8 cellular contexts compared by ENCODE assay signal in genomic region chr10:98309366-98310355, GRCh38. TPM values are rescaled to one million over a fixed set of nuclear protein-coding genes. Genes with fewer than 3 reads are reported as not detected.
DNase-seq lines count a peak whose midpoint lies in the region; ATAC-seq and FAIRE-seq lines count a peak whose summit lies in the region.

No MANE protein-coding gene starts in this region.

- H3K4me1 Mint-ChIP-seq in stimulated activated effector memory CD8-positive, alpha-beta T cell treated with anti-CD3 and anti-CD28 coated beads, Interleukin-12 subunit alpha, Interleukin-12 subunit beta, amount 100 ng/mL, for 72 hours = peaks cover 14% of the 10 kb centered on the region

- H3K4me3 Mint-ChIP-seq in stimulated activated effector memory CD8-positive, alpha-beta T cell treated with anti-CD3 and anti-CD28 coated beads, Interleukin-12 subunit alpha, Interleukin-12 subunit beta, amount 100 ng/mL, for 72 hours = peak overlapping the region; percentile 51

- H3K9me3 Mint-ChIP-seq in stimulated activated effector memory CD8-positive, alpha-beta T cell treated with anti-CD3 and anti-CD28 coated beads, Interleukin-12 subunit alpha, Interleukin-12 subunit beta, amount 100 ng/mL, for 72 hours = no peaks in the 10 kb centered on the region

- ATAC-seq in left lobe of liver = peak; percentile 96
- ATAC-seq in stimulated activated effector memory CD8-positive, alpha-beta T cell treated with anti-CD3 and anti-CD28 coated beads, Interleukin-12 subunit alpha, Interleukin-12 subunit beta, amount 100 ng/mL, for 72 hours = peak; percentile 70
- no peak for ATAC-seq in HG03196 (IDR thresholded peaks at IDR 0.05; ENCODE audit: unreplicated experiment)

- DNase-seq in DMS153 (lab: John Stamatoyannopoulos, UW) = peak; percentile 92
- peak; percentile 83 for DNase-seq in HTR-8/SVneo (ENCODE audit: insufficient read length, low spot score)
- DNase-seq in RCC 7860 (ENCODE audit: low spot score) = peak; percentile 52
- DNase-seq in dermis microvascular lymphatic vessel endothelial cell (ENCODE audit: low read depth in 2 of 2) = peak; percentile 37 to 69
- peak; percentile 58 for DNase-seq in left lobe of liver (ENCODE audit: low spot score)
- DNase-seq in stimulated activated effector memory CD8-positive, alpha-beta T cell treated with anti-CD3 and anti-CD28 coated beads, Interleukin-12 subunit alpha, Interleukin-12 subunit beta, amount 100 ng/mL, for 72 hours (ENCODE audit: low spot score in 2 of 2) = no peak
- no peak for DNase-seq in activated CD4-positive, CD25-positive, alpha-beta regulatory T cell (lab: John Stamatoyannopoulos, UW)

- no peak overlapping the region for H3K27ac Mint-ChIP-seq in stimulated activated effector memory CD8-positive, alpha-beta T cell treated with anti-CD3 and anti-CD28 coated beads, Interleukin-12 subunit alpha, Interleukin-12 subunit beta, amount 100 ng/mL, for 72 hours

- no peaks in the 10 kb centered on the region for H3K36me3 Mint-ChIP-seq in stimulated activated effector memory CD8-positive, alpha-beta T cell treated with anti-CD3 and anti-CD28 coated beads, Interleukin-12 subunit alpha, Interleukin-12 subunit beta, amount 100 ng/mL, for 72 hours

- FAIRE-seq in HTR-8/SVneo (lab: Jason Lieb, UNC) = peak; percentile 84
- no peak for FAIRE-seq in RCC 7860 (lab: Jason Lieb, UNC)

RNA-seq across cellular contexts. Expression of gene LOXL4, which starts 41.7 kb away (rescaled TPM):
- 0.25 and 0.51 TPM in 2 replicates for total RNA-seq in dermis microvascular lymphatic vessel endothelial cell
- 0.55 TPM for total RNA-seq in left lobe of liver

Comparison
In these comparisons a context has a peak if more than half of its experiments do, and no peak if none do; other contexts are left out.
1. DNase-seq: peak in DMS153 (single experiment), HTR-8/SVneo (single experiment), RCC 7860 (single experiment), dermis microvascular lymphatic vessel endothelial cell (2 of 2) and left lobe of liver (single experiment); none in stimulated activated effector memory CD8-positive, alpha-beta T cell treated with anti-CD3 and anti-CD28 coated beads, Interleukin-12 subunit alpha, Interleukin-12 subunit beta, amount 100 ng/mL, for 72 hours (0 of 2) and activated CD4-positive, CD25-positive, alpha-beta regulatory T cell (0 of 4).